ENCODE assay signal across 7 cellular contexts in genomic region chr15:91261345-91261744, GRCh38.
"Had no signal": no experiment of that assay in that cellular context is flagged by ENCODE, and none has a peak within 500 bp of the region (broad histone marks: within the 10 kb centered on the region; RNA-seq: fewer than 3 reads in every experiment).

No MANE protein-coding gene starts in this region.

- FAIRE-seq: GM12878, GM12891, GM12892, GM18507, GM19239 had no signal

- DNase-seq: GDM1, GF-D8 had no signal

- ATAC-seq: GM12878 had no signal

- H3K4me3 ChIP-seq: GM12878 had no signal
